ENCODE assay signal across 35 cellular contexts in the genomic region with DNA sequence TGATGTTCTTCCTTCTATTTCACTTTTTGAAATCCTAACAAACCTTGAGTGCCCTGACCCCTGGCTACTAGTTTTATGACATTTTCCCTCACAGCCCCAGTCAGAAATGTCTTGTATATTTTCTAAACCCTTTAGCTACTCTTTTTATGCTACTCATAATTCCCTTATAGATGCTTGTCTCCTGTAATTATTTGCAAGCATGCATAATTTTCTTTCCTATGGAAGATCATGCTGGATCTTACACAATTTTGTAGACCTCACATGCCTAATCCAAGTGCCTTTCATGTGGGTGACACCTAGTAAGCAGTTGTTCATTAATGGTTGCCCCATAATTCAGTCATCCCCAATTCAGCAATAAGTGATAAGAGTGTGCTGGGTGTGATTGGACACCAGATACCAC.
"Had no signal": no experiment of that assay in that cellular context is flagged by ENCODE, and none has a peak within 500 bp of the region (broad histone marks: within the 10 kb centered on the region; RNA-seq: fewer than 3 reads in every experiment).

No MANE protein-coding gene starts in this region.

- DNase-seq: Karpas-422, Kasumi-1, MG63, MM.1S, MV-4-11, NCI-H1048, NCI-H1092, NCI-H1092 treated with DMSO at 0.1 percent for 48 hours, NCI-H1105, NCI-H1105 treated with DMSO at 0.1 percent for 48 hours, NCI-H1417, NCI-H1417 treated with DMSO at 0.1 percent for 48 hours, NCI-H1436, NCI-H1436 treated with DMSO at 0.1 percent for 48 hours, NCI-H146, NCI-H1694, NCI-H1694 treated with DMSO at 0.1 percent for 48 hours, NCI-H187, NCI-H187 treated with DMSO at 0.1 percent for 48 hours, NCI-H1930, NCI-H2029, NCI-H2029 treated with DMSO at 0.1 percent for 48 hours, NCI-H2081, NCI-H2081 treated with DMSO at 0.1 percent for 48 hours, NCI-H2107, NCI-H2171, NCI-H2171 treated with DMSO at 0.1 percent for 48 hours, NCI-H2227 treated with DMSO at 0.1 percent for 48 hours, NCI-H226, NCI-H345, NCI-H446, NCI-H446 treated with DMSO at 0.1 percent for 48 hours, NCI-H510A, NCI-H510A treated with DMSO at 0.1 percent for 48 hours, NCI-H524 had no signal

- H3K4me3 ChIP-seq: MG63 had no signal

- H3K9me3 ChIP-seq: MG63 had no signal

- H3K36me3 ChIP-seq: MG63 had no signal

- H3K27me3 ChIP-seq: MG63 had no signal
